Comparison of ENCODE assay signal across 10 cellular contexts in genomic region chr7:143361552-143362125, GRCh38. TPM values are rescaled to one million over a fixed set of nuclear protein-coding genes. Genes with fewer than 3 reads are reported as not detected.
DNase-seq lines count a peak whose midpoint lies in the region; ATAC-seq and FAIRE-seq lines count a peak whose summit lies in the region.
"Had no signal": no experiment of that assay in that cellular context is flagged by ENCODE, and none has a peak within 500 bp of the region (broad histone marks: within the 10 kb centered on the region; RNA-seq: fewer than 3 reads in every experiment).

No MANE protein-coding gene starts in this region.

- FAIRE-seq in HTR-8/SVneo (lab: Jason Lieb, UNC), result no peak

- ATAC-seq in T-cell (replicated peaks in 1 of 4) (peak in 3 of 4 experiments; percentile 7 to 38 (median 35)), right cardiac atrium (no peak), HG02970 (IDR thresholded peaks at IDR 0.05; ENCODE audit: low FRiP score, unreplicated experiment) (no peak)
- ATAC-seq in stimulated activated effector memory CD8-positive, alpha-beta T cell treated with anti-CD3 and anti-CD28 coated beads, Interleukin-12 subunit alpha, Interleukin-12 subunit beta, amount 100 ng/mL, for 72 hours, result peak; percentile 8

- H3K9me3 Mint-ChIP-seq in T-cell, result no peaks in the 10 kb centered on the region
- H3K9me3 Mint-ChIP-seq in stimulated activated effector memory CD8-positive, alpha-beta T cell treated with anti-CD3 and anti-CD28 coated beads, Interleukin-12 subunit alpha, Interleukin-12 subunit beta, amount 100 ng/mL, for 72 hours, result no peaks in the 10 kb centered on the region

- POLR2A ChIA-PET in T-cell (lab: Charles Lee), result no interaction called here

- H3K27me3 ChIP-seq in right cardiac atrium (ENCODE audit: control insufficient read depth, insufficient read depth), result no peaks in the 10 kb centered on the region

- DNase-seq in DMS 273 (lab: John Stamatoyannopoulos, UW; ENCODE audit: unreplicated experiment) (peak; percentile 42), DMS 273 treated with DMSO at 0.1 percent for 48 hours (lab: John Stamatoyannopoulos, UW) (no peak), T-cell (no peak), right cardiac atrium (no peak), foreskin melanocyte (no peak), HTR-8/SVneo (ENCODE audit: insufficient read length, low spot score) (no peak)
- DNase-seq in stimulated activated effector memory CD8-positive, alpha-beta T cell treated with anti-CD3 and anti-CD28 coated beads, Interleukin-12 subunit alpha, Interleukin-12 subunit beta, amount 100 ng/mL, for 72 hours (ENCODE audit: low spot score in 2 of 2), result no peak

- WGBS in right cardiac atrium, result 2% methylated on average over 45 of the region's 45 CpGs

- no peaks in the 10 kb centered on the region for H3K36me3 Mint-ChIP-seq in T-cell
- H3K36me3 Mint-ChIP-seq in stimulated activated effector memory CD8-positive, alpha-beta T cell treated with anti-CD3 and anti-CD28 coated beads, Interleukin-12 subunit alpha, Interleukin-12 subunit beta, amount 100 ng/mL, for 72 hours, result no peaks in the 10 kb centered on the region

- peak overlapping the region; percentile 46 for H3K4me3 ChIP-seq in right cardiac atrium (ENCODE audit: low read length)

- no peaks in the 10 kb centered on the region for H3K9me3 ChIP-seq in right cardiac atrium (ENCODE audit: control insufficient read depth, low read length)

- peaks cover 29 to 35% of the 10 kb centered on the region in 2 donors for H3K27me3 Mint-ChIP-seq in T-cell

- H3K4me3 Mint-ChIP-seq in T-cell, result peak overlapping the region; percentile 67 to 82 (median 79)
- peak overlapping the region; percentile 80 for H3K4me3 Mint-ChIP-seq in stimulated activated effector memory CD8-positive, alpha-beta T cell treated with anti-CD3 and anti-CD28 coated beads, Interleukin-12 subunit alpha, Interleukin-12 subunit beta, amount 100 ng/mL, for 72 hours

- H3K27ac ChIP-seq in right cardiac atrium (ENCODE audit: low read length), result no peak overlapping the region
- H3K27ac ChIP-seq: 22Rv1 had no signal

- CTCF ChIA-PET in T-cell (lab: Charles Lee), result no interaction called here

- intact Hi-C loops in right cardiac atrium (cut with DNase I), result no loop called here

- peaks cover 10 to 17% (median 11%) of the 10 kb centered on the region in 3 donors for H3K4me1 Mint-ChIP-seq in T-cell
- peaks cover 18% of the 10 kb centered on the region for H3K4me1 Mint-ChIP-seq in stimulated activated effector memory CD8-positive, alpha-beta T cell treated with anti-CD3 and anti-CD28 coated beads, Interleukin-12 subunit alpha, Interleukin-12 subunit beta, amount 100 ng/mL, for 72 hours

- H3K27ac Mint-ChIP-seq in T-cell, result no peak overlapping the region
- peak overlapping the region; percentile 29 for H3K27ac Mint-ChIP-seq in stimulated activated effector memory CD8-positive, alpha-beta T cell treated with anti-CD3 and anti-CD28 coated beads, Interleukin-12 subunit alpha, Interleukin-12 subunit beta, amount 100 ng/mL, for 72 hours

- no peaks in the 10 kb centered on the region for H3K4me1 ChIP-seq in right cardiac atrium (ENCODE audit: control insufficient read depth, insufficient read depth, low read length)

RNA-seq across cellular contexts. Expression of gene FAM131B, which starts 0.9 kb away (rescaled TPM):
- total RNA-seq in T-cell (1 to 10 TPM in 3 of 5 donors, under 1 TPM in 2; 0.08 to 3.6 (median 2.1) TPM), right cardiac atrium (under 1 TPM; 0.21 to 0.51 (median 0.39) TPM)
- 0.27 TPM for polyA plus RNA-seq in right cardiac atrium
- total RNA-seq: SK-MEL-5 had no signal

RNA-seq across cellular contexts. Expression of gene ZYX, which starts 19.5 kb away (rescaled TPM):
- total RNA-seq in T-cell (100 to 1,000 TPM; 107 to 186 (median 159) TPM), right cardiac atrium (100 to 1,000 TPM in 1 of 4 donors, 10 to 100 TPM in 3; 80.1 to 127 (median 92.6) TPM)
- 74.7 TPM for polyA plus RNA-seq in right cardiac atrium

RNA-seq across cellular contexts. Expression of gene CLCN1, which starts 45.7 kb away (rescaled TPM):
- total RNA-seq in T-cell, result not detected
- not detected for total RNA-seq in right cardiac atrium
- polyA plus RNA-seq in right cardiac atrium, result not detected
- total RNA-seq: SK-MEL-5 had no signal

RNA-seq across cellular contexts. Expression of gene EPHA1, which starts 47.0 kb away (rescaled TPM):
- 10 to 100 TPM; 23.8 to 49.8 (median 43.5) TPM for total RNA-seq in T-cell
- total RNA-seq in right cardiac atrium, result under 1 TPM in 2 of 4 donors, not detected in 2; 0.46 to 0.56 TPM
- 0.02 TPM for polyA plus RNA-seq in right cardiac atrium
- total RNA-seq: SK-MEL-5 had no signal

Comparison
In these comparisons a context has a peak if more than half of its experiments do, and no peak if none do; other contexts are left out.
1. ATAC-seq: peak in T-cell (3 of 4) and stimulated activated effector memory CD8-positive, alpha-beta T cell treated with anti-CD3 and anti-CD28 coated beads, Interleukin-12 subunit alpha, Interleukin-12 subunit beta, amount 100 ng/mL, for 72 hours (single experiment); none in right cardiac atrium (0 of 2) and HG02970 (single experiment).